ENCODE assay signal across 29 cellular contexts in genomic region chr3:149207475-149207874, GRCh38. TPM values are rescaled to one million over a fixed set of nuclear protein-coding genes. Genes with fewer than 3 reads are reported as not detected.
"Had no signal": no experiment of that assay in that cellular context is flagged by ENCODE, and none has a peak within 500 bp of the region (broad histone marks: within the 10 kb centered on the region; RNA-seq: fewer than 3 reads in every experiment).

No MANE protein-coding gene starts in this region.

- H3K4me1 ChIP-seq: esophagus squamous epithelium, prostate gland, right atrium auricular region, suprapubic skin, transverse colon had no signal

- H3K36me3 ChIP-seq: esophagus squamous epithelium, heart right ventricle, left lung, prostate gland, right atrium auricular region, sigmoid colon, spleen, suprapubic skin, transverse colon had no signal

- H3K27ac ChIP-seq: coronary artery, esophagus squamous epithelium, heart right ventricle, left lung, prostate gland, right atrium auricular region, sigmoid colon, skin epidermis, spleen, suprapubic skin, transverse colon had no signal

- FAIRE-seq: endothelial cell of umbilical vein, islet of Langerhans had no signal

- H3K4me3 ChIP-seq: coronary artery, esophagus squamous epithelium, heart right ventricle, left lung, prostate gland, right atrium auricular region, sigmoid colon, skin epidermis, spleen, suprapubic skin, transverse colon had no signal

- ATAC-seq: left cardiac atrium; left lung; naive thymus-derived CD8-positive, alpha-beta T cell; stimulated activated naive CD8-positive, alpha-beta T cell treated with anti-CD3 and anti-CD28 coated beads, Interleukin-15, amount 100 ng/mL, for 72 hours had no signal

- DNase-seq: dermis blood vessel endothelial cell; effector memory CD4-positive, alpha-beta T cell; erythroblast; esophagus squamous epithelium; glutamatergic neuron; heart right ventricle; hippocampal formation; left cardiac atrium; left lung; mesenchymal stem cell; midbrain; naive thymus-derived CD8-positive, alpha-beta T cell; nephron progenitor cell; nucleus accumbens; sigmoid colon; spleen; stimulated activated CD4-positive, alpha-beta T cell treated with anti-CD3 and anti-CD28 coated beads, Interleukin-2, amount 100 ng/mL, for 48 hours; stimulated activated CD8-positive, alpha-beta memory T cell treated with anti-CD3 and anti-CD28 coated beads, Interleukin-4, amount 100 ng/mL, for 48 hours; stimulated activated naive CD4-positive, alpha-beta T cell; stimulated activated naive CD8-positive, alpha-beta T cell treated with anti-CD3 and anti-CD28 coated beads, Interleukin-15, amount 100 ng/mL, for 72 hours; transverse colon had no signal

- H3K27me3 ChIP-seq: esophagus squamous epithelium, heart right ventricle, left lung, right atrium auricular region, sigmoid colon, spleen, suprapubic skin, transverse colon had no signal

- H3K9me3 ChIP-seq: esophagus squamous epithelium, heart right ventricle, left lung, prostate gland, right atrium auricular region, sigmoid colon, spleen, suprapubic skin, transverse colon had no signal

RNA-seq across cellular contexts. Expression of gene CP, which starts 14.2 kb away (rescaled TPM):
- total RNA-seq: endothelial cell of umbilical vein; kidney epithelial cell; naive thymus-derived CD8-positive, alpha-beta T cell had no signal
- polyA plus RNA-seq: endothelial cell of umbilical vein had no signal
